In genomic region chr17:50956750-50957523, GRCh38 we compare ENCODE assay signal across 8 cellular contexts.
DNase-seq lines count a peak whose midpoint lies in the region; ATAC-seq and TF ChIP-seq lines count a peak whose summit lies in the region.

No MANE protein-coding gene starts in this region.

- no peaks in the 10 kb centered on the region for H3K4me1 ChIP-seq in aorta (ENCODE audit: control insufficient read depth in 1 of 2, insufficient read depth in 2 of 2, low read length in 2 of 2)

- peaks cover 5% of the 10 kb centered on the region for H3K4me1 Mint-ChIP-seq in progenitor cell of endocrine pancreas (ENCODE audit: low read depth)

- ATAC-seq in aorta (ENCODE audit: low FRiP score): peak; percentile 78

- no peaks in the 10 kb centered on the region for H3K9me3 Mint-ChIP-seq in progenitor cell of endocrine pancreas (ENCODE audit: low read depth)

- peak; percentile 25 to 66 (median 60) for DNase-seq in NCI-H1417 (lab: John Stamatoyannopoulos, UW)
- DNase-seq in NCI-H1417 treated with DMSO at 0.1 percent for 48 hours (lab: John Stamatoyannopoulos, UW): no peak
- peak; percentile 58 for DNase-seq in LoVo (ENCODE audit: low spot score)
- DNase-seq in SHP77 (lab: John Stamatoyannopoulos, UW): peak; percentile 75 to 81
- peak; percentile 43 for DNase-seq in activated gamma-delta T cell treated with anti-CD3 and anti-CD28 coated beads, Interleukin-2, amount 50 U/mL, for 16 hours (ENCODE audit: low read depth)
- peak; percentile 55 for DNase-seq in globus pallidus (ENCODE audit: low spot score)
- DNase-seq in progenitor cell of endocrine pancreas (ENCODE audit: low spot score, unreplicated experiment): no peak
- peak; percentile 80 to 86 for DNase-seq in aorta

- intact Hi-C loops in aorta (cut with DNase I): loop anchor here (5.0 kb wide), 3 partner anchors 105 to 175 kb away; no protein-coding TSS in a partner anchor

- peak overlapping the region; percentile 28 for H3K27ac Mint-ChIP-seq in progenitor cell of endocrine pancreas

- no peak overlapping the region for H3K4me3 ChIP-seq in aorta (ENCODE audit: low read length in 2 of 2)

- 32 to 35% methylated on average over 13 of the region's 13 CpGs for WGBS in aorta, 2 donors

- H3K27me3 Mint-ChIP-seq in progenitor cell of endocrine pancreas: no peaks in the 10 kb centered on the region

- no peak overlapping the region for H3K27ac ChIP-seq in aorta (ENCODE audit: low read depth in 1 of 2, low read length in 2 of 2)

- H3K4me3 Mint-ChIP-seq in progenitor cell of endocrine pancreas (ENCODE audit: low read depth): no peak overlapping the region

- no peaks in the 10 kb centered on the region for H3K9me3 ChIP-seq in aorta (ENCODE audit: control insufficient read depth, low read length)

- peak; percentile 82 for TF ChIP-seq CTCF in progenitor cell of endocrine pancreas (IDR thresholded peaks at IDR 0.05; ENCODE audit: unreplicated experiment)

- H3K27me3 ChIP-seq in aorta (ENCODE audit: control insufficient read depth in 1 of 2, insufficient read depth in 2 of 2, low read length in 1 of 2): no peaks in the 10 kb centered on the region

- H3K36me3 ChIP-seq in aorta (ENCODE audit: control insufficient read depth in 1 of 2, insufficient read depth in 2 of 2, low read length in 1 of 2): peaks cover 0 to 1% of the 10 kb centered on the region in 2 donors

- H3K36me3 Mint-ChIP-seq in progenitor cell of endocrine pancreas (ENCODE audit: insufficient read depth): no peaks in the 10 kb centered on the region

Comparison
In these comparisons a context has a peak if more than half of its experiments do, and no peak if none do; other contexts are left out.
1. DNase-seq: peak in NCI-H1417 (3 of 3), LoVo (single experiment), SHP77 (2 of 2), activated gamma-delta T cell treated with anti-CD3 and anti-CD28 coated beads, Interleukin-2, amount 50 U/mL, for 16 hours (single experiment), globus pallidus (single experiment) and aorta (2 of 2); none in NCI-H1417 treated with DMSO at 0.1 percent for 48 hours (single experiment) and progenitor cell of endocrine pancreas (single experiment).